ENCODE assay signal across 1 cellular context in genomic region chr20:59566631-59567524, GRCh38.
A peak's percentile ranks its signal among the peaks of the same experiment; 100 is the strongest.
TF ChIP-seq lines count a peak whose summit lies in the region.

No MANE protein-coding gene starts in this region.

TF ChIP-seq in K562, 482 proteins besides CTCF, POLR2A, EP300 and RAD21:
- TF ChIP-seq ZBTB40 (IDR thresholded peaks at IDR 0.05) (peak; percentile 74), ZBTB40 (CRISPR knock-in tag; IDR thresholded peaks at IDR 0.05) (no peak), NR2C1 (IDR thresholded peaks at IDR 0.05) (no peak), NR2C1 (tag; IDR thresholded peaks at IDR 0.05) (no peak)
